ENCODE assay signal across 8 cellular contexts in genomic region chr1:16501446-16501845, GRCh38. TPM values are rescaled to one million over a fixed set of nuclear protein-coding genes. Genes with fewer than 3 reads are reported as not detected.
A peak's percentile ranks its signal among the peaks of the same experiment; 100 is the strongest.
DNase-seq lines count a peak whose midpoint lies in the region; ATAC-seq and TF ChIP-seq lines count a peak whose summit lies in the region.
"Not testable (repeated sequence)": the region's sequence is repeated elsewhere in the genome, so short reads cannot be mapped to it uniquely, and the experiment has no call there.

No MANE protein-coding gene starts in this region.

- H3K4me3 ChIP-seq in CD4-positive, CD25-positive, alpha-beta regulatory T cell (ENCODE audit: low read depth, low read length); H7 (ENCODE audit: insufficient read depth, low read depth, low read length): not testable (repeated sequence)

- not testable (repeated sequence) for H3K9me3 ChIP-seq in CD4-positive, CD25-positive, alpha-beta regulatory T cell (ENCODE audit: control insufficient read depth in 2 of 2, low read length in 2 of 2)

- POLR2A ChIA-PET in activated B cell treated with CpG ODN at 0.5 μM for 24 hours (lab: Charles Lee); naive thymus-derived CD8-positive, alpha-beta T cell (lab: Charles Lee): not testable (repeated sequence)

- H3K27ac Mint-ChIP-seq in CD4-positive, CD25-positive, alpha-beta regulatory T cell; activated naive CD8-positive, alpha-beta T cell; immature natural killer cell; naive thymus-derived CD8-positive, alpha-beta T cell; neural crest cell (ENCODE audit: unreplicated experiment): not testable (repeated sequence)
- H3K27ac Mint-ChIP-seq in activated B cell treated with CpG ODN at 0.5 μM for 24 hours = peak overlapping the region; percentile 24
- peak overlapping the region; percentile 25 for H3K27ac Mint-ChIP-seq in stimulated activated naive B cell treated with anti-CD40 and anti-IgM and Interleukin-4, amounts not matched to agents 10 μg/mL and 1 μg/mL and 100 μg/mL, for 72 hours

- H3K36me3 Mint-ChIP-seq in CD4-positive, CD25-positive, alpha-beta regulatory T cell; activated B cell treated with CpG ODN at 0.5 μM for 24 hours (ENCODE audit: low read depth); activated naive CD8-positive, alpha-beta T cell; immature natural killer cell; naive thymus-derived CD8-positive, alpha-beta T cell; neural crest cell (ENCODE audit: low read depth); stimulated activated naive B cell treated with anti-CD40 and anti-IgM and Interleukin-4, amounts not matched to agents 10 μg/mL and 1 μg/mL and 100 μg/mL, for 72 hours: not testable (repeated sequence)

- DNase-seq in CD4-positive, CD25-positive, alpha-beta regulatory T cell; activated B cell treated with CpG ODN at 0.5 μM for 24 hours; immature natural killer cell; naive thymus-derived CD8-positive, alpha-beta T cell; neural crest cell (ENCODE audit: low read depth, low spot score); stimulated activated naive B cell treated with anti-CD40 and anti-IgM and Interleukin-4, amounts not matched to agents 10 μg/mL and 1 μg/mL and 100 μg/mL, for 72 hours: not testable (repeated sequence)
- DNase-seq in H7 = peak; percentile 13

- not testable (repeated sequence) for H3K27me3 Mint-ChIP-seq in CD4-positive, CD25-positive, alpha-beta regulatory T cell; activated B cell treated with CpG ODN at 0.5 μM for 24 hours; activated naive CD8-positive, alpha-beta T cell; immature natural killer cell (ENCODE audit: low read depth in 3 of 3); naive thymus-derived CD8-positive, alpha-beta T cell; neural crest cell (ENCODE audit: low read depth); stimulated activated naive B cell treated with anti-CD40 and anti-IgM and Interleukin-4, amounts not matched to agents 10 μg/mL and 1 μg/mL and 100 μg/mL, for 72 hours

- TF ChIP-seq CTCF in activated B cell treated with CpG ODN at 0.5 μM for 24 hours (IDR thresholded peaks at IDR 0.05); neural crest cell (conservative IDR thresholded peaks at IDR 0.05): not testable (repeated sequence)

- ATAC-seq in CD4-positive, CD25-positive, alpha-beta regulatory T cell (ENCODE audit: low read depth in 2 of 2); activated B cell treated with CpG ODN at 0.5 μM for 24 hours (ENCODE audit: low read depth); naive thymus-derived CD8-positive, alpha-beta T cell; stimulated activated naive B cell treated with anti-CD40 and anti-IgM and Interleukin-4, amounts not matched to agents 10 μg/mL and 1 μg/mL and 100 μg/mL, for 72 hours (replicated peaks): not testable (repeated sequence)

- CTCF ChIA-PET in activated B cell treated with CpG ODN at 0.5 μM for 24 hours (lab: Charles Lee) = not testable (repeated sequence)

- H3K27ac ChIP-seq in CD4-positive, CD25-positive, alpha-beta regulatory T cell (ENCODE audit: insufficient read depth, low read length, poor library complexity, severe bottlenecking) = not testable (repeated sequence)

- H3K9me3 Mint-ChIP-seq in CD4-positive, CD25-positive, alpha-beta regulatory T cell; activated B cell treated with CpG ODN at 0.5 μM for 24 hours; activated naive CD8-positive, alpha-beta T cell (ENCODE audit: low read depth); immature natural killer cell; naive thymus-derived CD8-positive, alpha-beta T cell; neural crest cell; stimulated activated naive B cell treated with anti-CD40 and anti-IgM and Interleukin-4, amounts not matched to agents 10 μg/mL and 1 μg/mL and 100 μg/mL, for 72 hours: not testable (repeated sequence)

- peak overlapping the region; percentile 43 to 71 (median 60) for H3K4me3 Mint-ChIP-seq in CD4-positive, CD25-positive, alpha-beta regulatory T cell
- H3K4me3 Mint-ChIP-seq in activated B cell treated with CpG ODN at 0.5 μM for 24 hours; stimulated activated naive B cell treated with anti-CD40 and anti-IgM and Interleukin-4, amounts not matched to agents 10 μg/mL and 1 μg/mL and 100 μg/mL, for 72 hours: not testable (repeated sequence)
- H3K4me3 Mint-ChIP-seq in activated naive CD8-positive, alpha-beta T cell = peak overlapping the region; percentile 46
- H3K4me3 Mint-ChIP-seq in immature natural killer cell (peak overlapping the region; percentile 49 to 65 (median 61)), neural crest cell (peak overlapping the region; percentile 58)
- H3K4me3 Mint-ChIP-seq in naive thymus-derived CD8-positive, alpha-beta T cell = peak overlapping the region in 7 of 10 donors; percentile 8 to 76 (median 55)

- H3K36me3 ChIP-seq in CD4-positive, CD25-positive, alpha-beta regulatory T cell (ENCODE audit: control insufficient read depth, insufficient read depth, low read length); H7 (replicated peaks; ENCODE audit: control insufficient read depth, insufficient read depth, low read length): not testable (repeated sequence)

- H3K4me1 Mint-ChIP-seq in CD4-positive, CD25-positive, alpha-beta regulatory T cell = peaks cover 0 to 28% (median 8%) of the 10 kb centered on the region in 4 donors
- peaks cover 24% of the 10 kb centered on the region for H3K4me1 Mint-ChIP-seq in activated B cell treated with CpG ODN at 0.5 μM for 24 hours
- peaks cover 22% of the 10 kb centered on the region for H3K4me1 Mint-ChIP-seq in activated naive CD8-positive, alpha-beta T cell (ENCODE audit: low read depth)
- peaks cover 23 to 25% of the 10 kb centered on the region in 2 donors for H3K4me1 Mint-ChIP-seq in immature natural killer cell
- H3K4me1 Mint-ChIP-seq in naive thymus-derived CD8-positive, alpha-beta T cell = peaks cover 9 to 30% (median 18%) of the 10 kb centered on the region in 4 donors
- peaks cover 14% of the 10 kb centered on the region for H3K4me1 Mint-ChIP-seq in neural crest cell
- peaks cover 13 to 35% of the 10 kb centered on the region in 2 donors for H3K4me1 Mint-ChIP-seq in stimulated activated naive B cell treated with anti-CD40 and anti-IgM and Interleukin-4, amounts not matched to agents 10 μg/mL and 1 μg/mL and 100 μg/mL, for 72 hours

- intact Hi-C loops in activated B cell treated with CpG ODN at 0.5 μM for 24 hours (cut with micrococcal nuclease) = not testable (repeated sequence)

- H3K27me3 ChIP-seq in CD4-positive, CD25-positive, alpha-beta regulatory T cell (ENCODE audit: control insufficient read depth, insufficient read depth, low read length); H7 (ENCODE audit: control insufficient read depth, insufficient read depth, low read length): not testable (repeated sequence)

- H3K4me1 ChIP-seq in CD4-positive, CD25-positive, alpha-beta regulatory T cell (ENCODE audit: control insufficient read depth, insufficient read depth, low read length, poor library complexity, severe bottlenecking) = peaks cover 16% of the 10 kb centered on the region

RNA-seq across cellular contexts. Expression of gene RNU1-1, which starts 12.6 kb away (rescaled TPM):
- total RNA-seq in CD4-positive, CD25-positive, alpha-beta regulatory T cell = 3,278 TPM
- 10 to 100 TPM in 1 of 4 donors, not detected in 3; 23.7 TPM for polyA plus RNA-seq in CD4-positive, CD25-positive, alpha-beta regulatory T cell
- total RNA-seq in H7 (2014; rRNA removed; shearing (Covaris generic)) = under 0.01 TPM in 2 replicates
- total RNA-seq in activated B cell treated with CpG ODN at 0.5 μM for 24 hours (3,526 and 4,195 TPM in 2 replicates), neural crest cell (2,478 and 3,042 TPM in 2 replicates)
- polyA plus RNA-seq in immature natural killer cell = 10 to 100 TPM in 1 of 3 donors, not detected in 2; 28.1 TPM
- total RNA-seq in naive thymus-derived CD8-positive, alpha-beta T cell = 1,000 to 10,000 TPM; 3,449 to 3,916 TPM
- polyA plus RNA-seq in naive thymus-derived CD8-positive, alpha-beta T cell = 10 to 100 TPM in 1 of 3 donors, not detected in 2; 22.6 TPM

Comparison
In these comparisons a context has a peak if more than half of its experiments do, and no peak if none do; other contexts are left out.
1. RNA of gene RNU1-1, which starts 12.6 kb away (total RNA-seq): 3,449 to 3,916 TPM in naive thymus-derived CD8-positive, alpha-beta T cell, 3,526 to 4,195 TPM in activated B cell treated with CpG ODN at 0.5 μM for 24 hours, 3,278 TPM in CD4-positive, CD25-positive, alpha-beta regulatory T cell (single experiment) and 2,478 to 3,042 TPM in neural crest cell; under 0.01 TPM in H7; every median in the first group is over 1,000 times any median in the second.